In the genomic region with DNA sequence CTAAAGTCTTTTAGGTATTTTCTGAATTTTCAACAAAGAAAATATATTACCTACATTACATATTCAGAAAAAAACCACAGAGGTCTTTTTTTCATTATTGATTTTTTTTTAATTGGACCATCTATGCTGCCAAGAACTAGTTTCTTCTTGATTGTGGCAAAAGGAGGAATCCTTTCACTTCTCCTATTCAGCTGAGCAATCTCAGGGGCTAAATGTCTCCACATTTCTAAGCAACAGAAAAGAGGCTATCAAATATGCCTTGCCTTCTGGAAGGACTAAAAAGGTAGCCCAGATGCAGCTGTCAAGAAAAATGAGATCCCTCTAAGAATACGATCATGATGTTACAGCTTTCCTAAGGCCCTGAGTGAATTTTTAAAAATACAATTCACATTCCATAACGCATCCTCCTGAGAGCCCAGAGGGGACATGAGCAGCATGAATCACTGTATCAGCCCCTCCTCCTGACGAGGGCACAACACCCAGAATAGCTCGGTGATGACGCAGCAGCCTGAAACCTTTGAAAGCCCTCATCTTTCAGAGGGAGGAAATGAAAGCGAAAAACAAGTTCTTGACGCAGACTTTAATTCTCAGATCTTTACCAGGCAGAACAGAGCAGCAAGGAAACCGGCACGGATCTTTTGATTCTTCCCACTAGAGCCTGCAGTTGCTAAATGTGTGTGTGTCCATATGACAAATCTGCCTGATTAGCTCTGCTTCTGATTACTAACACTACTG, we compare ENCODE assay signal across 8 cellular contexts.
A peak's percentile ranks its signal among the peaks of the same experiment; 100 is the strongest.
DNase-seq lines count a peak whose midpoint lies in the region; ATAC-seq and TF ChIP-seq lines count a peak whose summit lies in the region.

No MANE protein-coding gene starts in this region.

- TF ChIP-seq CTCF in AG09309 (IDR thresholded peaks at IDR 0.05; ENCODE audit: control insufficient read depth, insufficient read depth, low read depth, low read length, missing control alignments) (no peak), neutrophil (IDR thresholded peaks at IDR 0.05) (no peak)

- H3K36me3 ChIP-seq in neutrophil, result peaks cover 34% of the 10 kb centered on the region

- H3K4me3 ChIP-seq in AG09309 (ENCODE audit: control insufficient read depth, low read depth, low read length) (peak overlapping the region; percentile 37), neutrophil (ENCODE audit: low read depth in 1 of 2, low read length in 1 of 2) (no peak overlapping the region)

- peak overlapping the region; percentile 53 for H3K27ac ChIP-seq in neutrophil

- no peaks in the 10 kb centered on the region for H3K4me1 ChIP-seq in neutrophil (ENCODE audit: control insufficient read depth in 1 of 2, insufficient read depth in 1 of 2, low read depth in 1 of 2, low read length in 1 of 2)

- no peaks in the 10 kb centered on the region for H3K9me3 ChIP-seq in neutrophil

- no peaks in the 10 kb centered on the region for H3K27me3 ChIP-seq in neutrophil

- DNase-seq in AG09309 (ENCODE audit: low read depth) (peak; percentile 88), SHP77 treated with DMSO at 0.1 percent for 48 hours (lab: John Stamatoyannopoulos, UW) (peak; percentile 44), foreskin melanocyte (peak; percentile 99), stromal cell of bone marrow (ENCODE audit: low read depth) (peak; percentile 97)
- peak; percentile 88 for DNase-seq in activated naive CD4-positive, alpha-beta T cell treated with Interleukin-2 at 50 U/mL for 16 hours

- ATAC-seq in GM19328 (IDR thresholded peaks at IDR 0.05; ENCODE audit: unreplicated experiment) (peak; percentile 77), HG03457 (IDR thresholded peaks at IDR 0.05; ENCODE audit: unreplicated experiment) (peak; percentile 81)

Comparison
In these comparisons a context has a peak if more than half of its experiments do, and no peak if none do; other contexts are left out.
1. DNase-seq: peak in every context shown above with its lines; median percentile 99 in foreskin melanocyte; 97 in stromal cell of bone marrow; 88 in AG09309; 88 in activated naive CD4-positive, alpha-beta T cell treated with Interleukin-2 at 50 U/mL for 16 hours; 44 in SHP77 treated with DMSO at 0.1 percent for 48 hours.